Comparison of ENCODE assay signal across 16 cellular contexts in the genomic region with DNA sequence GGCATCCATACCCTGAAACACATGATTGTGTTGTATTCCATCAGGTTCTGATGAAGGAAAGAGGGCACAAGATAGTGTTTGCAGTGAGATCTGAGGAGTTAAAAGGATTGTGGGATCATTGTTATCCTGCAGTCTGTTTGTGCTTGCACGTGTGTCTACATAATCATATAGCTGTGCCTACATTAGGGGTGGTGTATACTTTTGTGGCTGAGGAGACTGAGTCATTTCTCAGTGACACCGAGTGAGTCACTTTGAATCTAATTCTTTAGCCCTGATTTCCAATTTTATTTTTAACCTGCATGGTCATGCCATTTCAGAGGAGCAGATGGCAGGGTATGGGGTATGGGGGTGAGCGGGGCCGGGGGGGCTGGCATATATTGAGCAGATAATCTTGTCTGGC.
A peak's percentile ranks its signal among the peaks of the same experiment; 100 is the strongest.
DNase-seq lines count a peak whose midpoint lies in the region; ATAC-seq, FAIRE-seq and TF ChIP-seq lines count a peak whose summit lies in the region.
"Had no signal": no experiment of that assay in that cellular context is flagged by ENCODE, and none has a peak within 500 bp of the region (broad histone marks: within the 10 kb centered on the region; RNA-seq: fewer than 3 reads in every experiment).

No MANE protein-coding gene starts in this region.

- POLR2A ChIA-PET in activated CD8-positive, alpha-beta T cell treated with anti-CD3 and anti-CD28 coated beads, Interleukin-2, amount 10 ng/mL, durations not matched to agents 7 days and 5 days (lab: Charles Lee): no interaction called here

- H3K4me1 Mint-ChIP-seq in activated CD8-positive, alpha-beta T cell treated with anti-CD3 and anti-CD28 coated beads, Interleukin-2, amount 10 ng/mL, durations not matched to agents 7 days and 5 days (ENCODE audit: low read depth): no peaks in the 10 kb centered on the region
- H3K4me1 Mint-ChIP-seq in immature natural killer cell: no peaks in the 10 kb centered on the region

- H3K27me3 Mint-ChIP-seq in activated CD8-positive, alpha-beta T cell treated with anti-CD3 and anti-CD28 coated beads, Interleukin-2, amount 10 ng/mL, durations not matched to agents 7 days and 5 days (ENCODE audit: low read depth): no peaks in the 10 kb centered on the region
- H3K27me3 Mint-ChIP-seq in immature natural killer cell (ENCODE audit: low read depth in 3 of 3): peaks cover 0 to 2% (median 0%) of the 10 kb centered on the region in 3 donors
- H3K27me3 Mint-ChIP-seq: activated CD4-positive, alpha-beta memory T cell treated with anti-CD3 and anti-CD28 coated beads for 36 hours had no signal

- no peaks in the 10 kb centered on the region for H3K36me3 ChIP-seq in brain microvascular endothelial cell (replicated peaks)
- H3K36me3 ChIP-seq in kidney epithelial cell (ENCODE audit: control insufficient read depth, insufficient read depth, low read length): no peaks in the 10 kb centered on the region
- no peaks in the 10 kb centered on the region for H3K36me3 ChIP-seq in H7 (replicated peaks; ENCODE audit: control insufficient read depth, insufficient read depth, low read length)

- H3K36me3 Mint-ChIP-seq in activated CD8-positive, alpha-beta T cell treated with anti-CD3 and anti-CD28 coated beads, Interleukin-2, amount 10 ng/mL, durations not matched to agents 7 days and 5 days (ENCODE audit: low read depth): no peaks in the 10 kb centered on the region
- H3K36me3 Mint-ChIP-seq in immature natural killer cell: no peaks in the 10 kb centered on the region
- H3K36me3 Mint-ChIP-seq: activated CD4-positive, alpha-beta memory T cell treated with anti-CD3 and anti-CD28 coated beads for 36 hours had no signal

- H3K9me3 Mint-ChIP-seq in activated CD8-positive, alpha-beta T cell treated with anti-CD3 and anti-CD28 coated beads, Interleukin-2, amount 10 ng/mL, durations not matched to agents 7 days and 5 days (ENCODE audit: insufficient read depth): peaks cover 4% of the 10 kb centered on the region
- H3K9me3 Mint-ChIP-seq in immature natural killer cell: peaks cover 0 to 15% (median 2%) of the 10 kb centered on the region in 6 donors
- H3K9me3 Mint-ChIP-seq: activated T-helper 1 cell treated with anti-CD3 and anti-CD28 coated beads, Interleukin-12 subunit alpha, Interleukin-12 subunit beta, Interleukin-2, Interleukin-4 antibody, amounts not matched to agents 30 ng/mL and 10 ng/mL and 1 ng/mL, durations not matched to agents 14 hours and 24 hours and 36 hours had no signal

- FAIRE-seq in HTR-8/SVneo (lab: Jason Lieb, UNC): no peak
- FAIRE-seq: GM12891 had no signal

- TF ChIP-seq CTCF in brain microvascular endothelial cell (IDR thresholded peaks at IDR 0.05; ENCODE audit: low read depth, low read length, missing control alignments) (no peak), kidney epithelial cell (IDR thresholded peaks at IDR 0.05; ENCODE audit: insufficient read depth, low read length, poor library complexity, severe bottlenecking) (no peak)

- no peak overlapping the region for H3K27ac Mint-ChIP-seq in activated CD8-positive, alpha-beta T cell treated with anti-CD3 and anti-CD28 coated beads, Interleukin-2, amount 10 ng/mL, durations not matched to agents 7 days and 5 days
- H3K27ac Mint-ChIP-seq in immature natural killer cell: no peak overlapping the region
- H3K27ac Mint-ChIP-seq: activated CD4-positive, alpha-beta memory T cell treated with anti-CD3 and anti-CD28 coated beads for 36 hours; activated T-helper 1 cell treated with anti-CD3 and anti-CD28 coated beads, Interleukin-12 subunit alpha, Interleukin-12 subunit beta, Interleukin-2, Interleukin-4 antibody, amounts not matched to agents 30 ng/mL and 10 ng/mL and 1 ng/mL, durations not matched to agents 14 hours and 24 hours and 36 hours had no signal

- in situ Hi-C loops in brain microvascular endothelial cell (cut with HindIII; ENCODE audit: low pct_ligation_motif_present, low sequenced_read_pairs): no loop called here

- no peak overlapping the region for H3K27ac ChIP-seq in brain microvascular endothelial cell
- H3K27ac ChIP-seq: SK-N-MC, skin epidermis had no signal

- no peak overlapping the region for H3K4me3 Mint-ChIP-seq in activated CD8-positive, alpha-beta T cell treated with anti-CD3 and anti-CD28 coated beads, Interleukin-2, amount 10 ng/mL, durations not matched to agents 7 days and 5 days
- no peak overlapping the region for H3K4me3 Mint-ChIP-seq in immature natural killer cell
- H3K4me3 Mint-ChIP-seq: activated CD4-positive, alpha-beta memory T cell treated with anti-CD3 and anti-CD28 coated beads for 36 hours; activated T-helper 1 cell treated with anti-CD3 and anti-CD28 coated beads, Interleukin-12 subunit alpha, Interleukin-12 subunit beta, Interleukin-2, Interleukin-4 antibody, amounts not matched to agents 30 ng/mL and 10 ng/mL and 1 ng/mL, durations not matched to agents 14 hours and 24 hours and 36 hours had no signal

- ATAC-seq in activated CD8-positive, alpha-beta T cell treated with anti-CD3 and anti-CD28 coated beads, Interleukin-2, amount 10 ng/mL, durations not matched to agents 7 days and 5 days: no peak
- ATAC-seq in HG03571 (IDR thresholded peaks at IDR 0.05; ENCODE audit: unreplicated experiment): no peak

- H3K27me3 ChIP-seq in brain microvascular endothelial cell (replicated peaks) (no peaks in the 10 kb centered on the region), kidney epithelial cell (ENCODE audit: control insufficient read depth, insufficient read depth, low read length) (no peaks in the 10 kb centered on the region), H7 (ENCODE audit: control insufficient read depth, insufficient read depth, low read length) (no peaks in the 10 kb centered on the region)

- H3K4me3 ChIP-seq in brain microvascular endothelial cell (ENCODE audit: low read depth, low read length) (no peak overlapping the region), kidney epithelial cell (ENCODE audit: low read depth, low read length) (no peak overlapping the region), H7 (ENCODE audit: insufficient read depth, low read depth, low read length) (no peak overlapping the region)
- H3K4me3 ChIP-seq: SK-N-MC, skin epidermis had no signal

- CTCF ChIA-PET in activated CD8-positive, alpha-beta T cell treated with anti-CD3 and anti-CD28 coated beads, Interleukin-2, amount 10 ng/mL, durations not matched to agents 7 days and 5 days (lab: Charles Lee): no interaction called here

- DNase-seq in AG20443 (ENCODE audit: low spot score) (peak; percentile 43), HTR-8/SVneo (ENCODE audit: insufficient read length, low spot score) (peak; percentile 5), brain microvascular endothelial cell (peak; percentile 19), kidney epithelial cell (ENCODE audit: low read depth) (peak; percentile 19), H7 (no peak), immature natural killer cell (no peak)
- no peak for DNase-seq in activated CD8-positive, alpha-beta T cell treated with anti-CD3 and anti-CD28 coated beads, Interleukin-2, amount 10 ng/mL, durations not matched to agents 7 days and 5 days
- DNase-seq: activated CD4-positive, alpha-beta memory T cell treated with anti-CD3 and anti-CD28 coated beads for 36 hours; AML-193; DMS79 treated with DMSO at 0.1 percent for 48 hours; NCI-H1105 had no signal

Comparison
In these comparisons a context has a peak if more than half of its experiments do, and no peak if none do; other contexts are left out.
1. DNase-seq: peak in AG20443 (single experiment), HTR-8/SVneo (single experiment), brain microvascular endothelial cell (single experiment) and kidney epithelial cell (single experiment); none in activated CD8-positive, alpha-beta T cell treated with anti-CD3 and anti-CD28 coated beads, Interleukin-2, amount 10 ng/mL, durations not matched to agents 7 days and 5 days (single experiment), H7 (single experiment) and immature natural killer cell (0 of 3).